In the genomic region with DNA sequence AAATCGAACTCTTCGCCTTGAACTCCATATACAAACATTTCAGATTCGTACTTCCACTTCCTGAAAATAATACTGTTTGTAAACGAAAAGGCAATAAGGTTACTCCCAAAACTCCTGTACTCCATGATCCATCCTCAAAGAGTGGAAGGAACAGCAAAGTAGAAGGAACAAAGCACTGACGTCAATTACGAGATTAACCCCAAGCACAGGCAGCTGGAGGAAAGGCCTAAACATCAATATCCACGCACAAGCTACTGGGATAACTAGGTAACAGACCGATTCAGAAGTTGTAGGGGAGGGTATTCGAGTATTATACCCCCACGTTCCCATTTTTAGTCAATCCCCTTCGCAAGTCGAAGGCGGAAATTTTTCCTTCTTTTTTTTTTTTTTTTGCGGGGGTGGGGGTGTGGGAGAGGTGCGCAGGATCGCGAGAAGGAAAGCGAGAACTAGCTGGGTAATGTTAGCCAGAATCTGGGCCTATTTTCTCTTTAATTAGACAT, we compare ENCODE assay signal across 1 cellular context.
TF ChIP-seq lines count a peak whose summit lies in the region.

No MANE protein-coding gene starts in this region.

TF ChIP-seq in H1, 55 proteins besides CTCF, POLR2A, EP300 and RAD21:
- TF ChIP-seq TAF1 (IDR thresholded peaks at IDR 0.05; ENCODE audit: low read depth, low read length), result peak; percentile 68
- peak; percentile 87 for TF ChIP-seq CHD2 (IDR thresholded peaks at IDR 0.05; ENCODE audit: low read length)
- TF ChIP-seq SUZ12 (IDR thresholded peaks at IDR 0.05; ENCODE audit: low read length), result no peak
- no peak for TF ChIP-seq MAFK (IDR thresholded peaks at IDR 0.05; ENCODE audit: low read depth, low read length)
- peak; percentile 41 for TF ChIP-seq SAP30 (IDR thresholded peaks at IDR 0.05; ENCODE audit: insufficient read depth, insufficient replicate concordance, low read length)
- TF ChIP-seq CREB1 (IDR thresholded peaks at IDR 0.05), result peak; percentile 44; the same call in 1 of the 2 replicates
- no peak for TF ChIP-seq YY1 (IDR thresholded peaks at IDR 0.05; ENCODE audit: low read depth, low read length)
- TF ChIP-seq, protein P1, sequence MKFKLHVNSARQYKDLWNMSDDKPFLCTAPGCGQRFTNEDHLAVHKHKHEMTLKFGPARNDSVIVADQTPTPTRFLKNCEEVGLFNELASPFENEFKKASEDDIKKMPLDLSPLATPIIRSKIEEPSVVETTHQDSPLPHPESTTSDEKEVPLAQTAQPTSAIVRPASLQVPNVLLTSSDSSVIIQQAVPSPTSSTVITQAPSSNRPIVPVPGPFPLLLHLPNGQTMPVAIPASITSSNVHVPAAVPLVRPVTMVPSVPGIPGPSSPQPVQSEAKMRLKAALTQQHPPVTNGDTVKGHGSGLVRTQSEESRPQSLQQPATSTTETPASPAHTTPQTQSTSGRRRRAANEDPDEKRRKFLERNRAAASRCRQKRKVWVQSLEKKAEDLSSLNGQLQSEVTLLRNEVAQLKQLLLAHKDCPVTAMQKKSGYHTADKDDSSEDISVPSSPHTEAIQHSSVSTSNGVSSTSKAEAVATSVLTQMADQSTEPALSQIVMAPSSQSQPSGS (IDR thresholded peaks at IDR 0.05; ENCODE audit: low read length), result peak; percentile 89
- peak; percentile 9 for TF ChIP-seq KDM4A (IDR thresholded peaks at IDR 0.05; ENCODE audit: low read depth, low read length, severe bottlenecking)
- no peak for TF ChIP-seq CEBPB (IDR thresholded peaks at IDR 0.05; ENCODE audit: low read depth, low read length)
- no peak for TF ChIP-seq CTBP2 (IDR thresholded peaks at IDR 0.05; ENCODE audit: borderline replicate concordance, insufficient read depth, insufficient read length, low read length)
- TF ChIP-seq E2F6 (IDR thresholded peaks at IDR 0.05), result no peak
- no peak for TF ChIP-seq TCF12 (IDR thresholded peaks at IDR 0.05; ENCODE audit: low read depth, low read length)
- TF ChIP-seq POLR2AphosphoS5 (IDR thresholded peaks at IDR 0.05; ENCODE audit: low read depth, low read length), result peak; percentile 71; the same call in 1 of the 2 replicates
- TF ChIP-seq RNF2 (IDR thresholded peaks at IDR 0.05; ENCODE audit: borderline replicate concordance, low read depth, low read length, missing control alignments, poor library complexity, severe bottlenecking), result no peak
- TF ChIP-seq BRCA1 (IDR thresholded peaks at IDR 0.05; ENCODE audit: low read depth, low read length), result peak; percentile 74
- no peak for TF ChIP-seq EZH2 (IDR thresholded peaks at IDR 0.05; ENCODE audit: low read depth, low read length, severe bottlenecking)
- TF ChIP-seq SIRT6 (IDR thresholded peaks at IDR 0.05; ENCODE audit: low read length), result no peak
- TF ChIP-seq SP2 (IDR thresholded peaks at IDR 0.05; ENCODE audit: low read length), result no peak
- no peak for TF ChIP-seq HDAC2 (IDR thresholded peaks at IDR 0.05; ENCODE audit: borderline replicate concordance in 1 of 2, low read depth in 2 of 2, low read length in 2 of 2)
- TF ChIP-seq RBBP5 (IDR thresholded peaks at IDR 0.05; ENCODE audit: borderline replicate concordance, low read depth, low read length), result 0 out of 2 replicates have a peak, but pooled peaks have one; percentile 1
- TF ChIP-seq EGR1 (IDR thresholded peaks at IDR 0.05; ENCODE audit: borderline replicate concordance, low read depth, low read length), result peak; percentile 28; the same call in 1 of the 2 replicates
- TF ChIP-seq HDAC6 (IDR thresholded peaks at IDR 0.05; ENCODE audit: low read depth, low read length), result no peak
- TF ChIP-seq ZNF274 (IDR thresholded peaks at IDR 0.05; ENCODE audit: borderline replicate concordance, extremely low read depth, low read length), result no peak
- no peak for TF ChIP-seq GTF2F1 (IDR thresholded peaks at IDR 0.05; ENCODE audit: borderline replicate concordance, low read depth, low read length)
- TF ChIP-seq TBP (IDR thresholded peaks at IDR 0.05; ENCODE audit: low read depth, low read length), result peak; percentile 20; the same call in 1 of the 2 replicates
